ENCODE assay signal across 1 cellular context in the genomic region with DNA sequence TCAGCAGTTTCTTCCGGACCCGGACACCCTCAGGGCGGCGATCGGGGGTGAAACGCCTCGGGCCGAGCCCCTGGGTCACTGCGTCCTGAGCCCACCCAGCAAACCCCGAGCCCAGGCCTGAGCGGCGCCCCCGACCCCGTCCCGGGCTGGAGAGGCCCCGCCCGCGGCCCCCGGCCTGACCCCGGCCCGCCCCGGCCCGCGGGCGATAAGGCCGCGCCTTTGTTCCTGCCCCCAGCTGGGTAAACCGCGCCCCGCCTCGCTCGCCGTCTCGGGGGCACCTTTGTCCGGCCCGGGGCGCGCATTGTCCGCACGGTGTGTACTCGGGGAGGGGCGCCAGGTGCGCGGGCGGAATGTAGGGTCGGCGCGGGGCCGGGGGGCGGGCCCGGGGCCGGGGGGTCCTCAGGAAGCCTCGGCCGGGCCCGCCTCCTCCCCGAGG.
TF ChIP-seq lines count a peak whose summit lies in the region.

No MANE protein-coding gene starts in this region.

TF ChIP-seq in HepG2, 621 proteins besides CTCF, POLR2A, EP300 and RAD21 (continues in another document):
- peak; percentile 39; the same call in 1 of the 2 replicates for TF ChIP-seq NCOA2 (CRISPR knock-in tag; IDR thresholded peaks at IDR 0.05)
- TF ChIP-seq SP4 (CRISPR knock-in tag; IDR thresholded peaks at IDR 0.05): no peak
- no peak for TF ChIP-seq ZNF33A (CRISPR knock-in tag; IDR thresholded peaks at IDR 0.05; ENCODE audit: borderline replicate concordance)
- TF ChIP-seq RFXANK (CRISPR knock-in tag; IDR thresholded peaks at IDR 0.05): no peak
- TF ChIP-seq NFE2L1 (CRISPR knock-in tag; IDR thresholded peaks at IDR 0.05; ENCODE audit: borderline replicate concordance): no peak
- TF ChIP-seq KLF11 (CRISPR knock-in tag; IDR thresholded peaks at IDR 0.05): no peak
- TF ChIP-seq ZBTB8A (CRISPR knock-in tag; IDR thresholded peaks at IDR 0.05; ENCODE audit: borderline replicate concordance, low read depth): no peak
- TF ChIP-seq SMARCC2 (IDR thresholded peaks at IDR 0.05): no peak
- TF ChIP-seq TRIM24 (CRISPR knock-in tag; IDR thresholded peaks at IDR 0.05): no peak
- TF ChIP-seq, protein P1, sequence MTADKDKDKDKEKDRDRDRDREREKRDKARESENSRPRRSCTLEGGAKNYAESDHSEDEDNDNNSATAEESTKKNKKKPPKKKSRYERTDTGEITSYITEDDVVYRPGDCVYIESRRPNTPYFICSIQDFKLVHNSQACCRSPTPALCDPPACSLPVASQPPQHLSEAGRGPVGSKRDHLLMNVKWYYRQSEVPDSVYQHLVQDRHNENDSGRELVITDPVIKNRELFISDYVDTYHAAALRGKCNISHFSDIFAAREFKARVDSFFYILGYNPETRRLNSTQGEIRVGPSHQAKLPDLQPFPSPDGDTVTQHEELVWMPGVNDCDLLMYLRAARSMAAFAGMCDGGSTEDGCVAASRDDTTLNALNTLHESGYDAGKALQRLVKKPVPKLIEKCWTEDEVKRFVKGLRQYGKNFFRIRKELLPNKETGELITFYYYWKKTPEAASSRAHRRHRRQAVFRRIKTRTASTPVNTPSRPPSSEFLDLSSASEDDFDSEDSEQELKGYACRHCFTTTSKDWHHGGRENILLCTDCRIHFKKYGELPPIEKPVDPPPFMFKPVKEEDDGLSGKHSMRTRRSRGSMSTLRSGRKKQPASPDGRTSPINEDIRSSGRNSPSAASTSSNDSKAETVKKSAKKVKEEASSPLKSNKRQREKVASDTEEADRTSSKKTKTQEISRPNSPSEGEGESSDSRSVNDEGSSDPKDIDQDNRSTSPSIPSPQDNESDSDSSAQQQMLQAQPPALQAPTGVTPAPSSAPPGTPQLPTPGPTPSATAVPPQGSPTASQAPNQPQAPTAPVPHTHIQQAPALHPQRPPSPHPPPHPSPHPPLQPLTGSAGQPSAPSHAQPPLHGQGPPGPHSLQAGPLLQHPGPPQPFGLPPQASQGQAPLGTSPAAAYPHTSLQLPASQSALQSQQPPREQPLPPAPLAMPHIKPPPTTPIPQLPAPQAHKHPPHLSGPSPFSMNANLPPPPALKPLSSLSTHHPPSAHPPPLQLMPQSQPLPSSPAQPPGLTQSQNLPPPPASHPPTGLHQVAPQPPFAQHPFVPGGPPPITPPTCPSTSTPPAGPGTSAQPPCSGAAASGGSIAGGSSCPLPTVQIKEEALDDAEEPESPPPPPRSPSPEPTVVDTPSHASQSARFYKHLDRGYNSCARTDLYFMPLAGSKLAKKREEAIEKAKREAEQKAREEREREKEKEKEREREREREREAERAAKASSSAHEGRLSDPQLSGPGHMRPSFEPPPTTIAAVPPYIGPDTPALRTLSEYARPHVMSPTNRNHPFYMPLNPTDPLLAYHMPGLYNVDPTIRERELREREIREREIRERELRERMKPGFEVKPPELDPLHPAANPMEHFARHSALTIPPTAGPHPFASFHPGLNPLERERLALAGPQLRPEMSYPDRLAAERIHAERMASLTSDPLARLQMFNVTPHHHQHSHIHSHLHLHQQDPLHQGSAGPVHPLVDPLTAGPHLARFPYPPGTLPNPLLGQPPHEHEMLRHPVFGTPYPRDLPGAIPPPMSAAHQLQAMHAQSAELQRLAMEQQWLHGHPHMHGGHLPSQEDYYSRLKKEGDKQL (CRISPR knock-in tag; IDR thresholded peaks at IDR 0.05; ENCODE audit: low read depth): no peak
- no peak for TF ChIP-seq ZNF879 (CRISPR knock-in tag; IDR thresholded peaks at IDR 0.05)
- TF ChIP-seq, protein P2, sequence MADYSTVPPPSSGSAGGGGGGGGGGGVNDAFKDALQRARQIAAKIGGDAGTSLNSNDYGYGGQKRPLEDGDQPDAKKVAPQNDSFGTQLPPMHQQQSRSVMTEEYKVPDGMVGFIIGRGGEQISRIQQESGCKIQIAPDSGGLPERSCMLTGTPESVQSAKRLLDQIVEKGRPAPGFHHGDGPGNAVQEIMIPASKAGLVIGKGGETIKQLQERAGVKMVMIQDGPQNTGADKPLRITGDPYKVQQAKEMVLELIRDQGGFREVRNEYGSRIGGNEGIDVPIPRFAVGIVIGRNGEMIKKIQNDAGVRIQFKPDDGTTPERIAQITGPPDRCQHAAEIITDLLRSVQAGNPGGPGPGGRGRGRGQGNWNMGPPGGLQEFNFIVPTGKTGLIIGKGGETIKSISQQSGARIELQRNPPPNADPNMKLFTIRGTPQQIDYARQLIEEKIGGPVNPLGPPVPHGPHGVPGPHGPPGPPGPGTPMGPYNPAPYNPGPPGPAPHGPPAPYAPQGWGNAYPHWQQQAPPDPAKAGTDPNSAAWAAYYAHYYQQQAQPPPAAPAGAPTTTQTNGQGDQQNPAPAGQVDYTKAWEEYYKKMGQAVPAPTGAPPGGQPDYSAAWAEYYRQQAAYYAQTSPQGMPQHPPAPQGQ (CRISPR knock-in tag; IDR thresholded peaks at IDR 0.05; ENCODE audit: borderline replicate concordance): no peak
- no peak for TF ChIP-seq RORA (CRISPR knock-in tag; IDR thresholded peaks at IDR 0.05)
- TF ChIP-seq ZNF225 (CRISPR knock-in tag; IDR thresholded peaks at IDR 0.05): no peak
- TF ChIP-seq RFX5 (IDR thresholded peaks at IDR 0.05; ENCODE audit: low read depth, low read length): no peak
- TF ChIP-seq, protein P3, sequence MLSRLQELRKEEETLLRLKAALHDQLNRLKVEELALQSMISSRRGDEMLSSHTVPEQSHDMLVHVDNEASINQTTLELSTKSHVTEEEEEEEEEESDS (CRISPR knock-in tag; IDR thresholded peaks at IDR 0.05; ENCODE audit: borderline replicate concordance): no peak
- no peak for TF ChIP-seq ZNF44 (CRISPR knock-in tag; IDR thresholded peaks at IDR 0.05)
- TF ChIP-seq, protein P4, sequence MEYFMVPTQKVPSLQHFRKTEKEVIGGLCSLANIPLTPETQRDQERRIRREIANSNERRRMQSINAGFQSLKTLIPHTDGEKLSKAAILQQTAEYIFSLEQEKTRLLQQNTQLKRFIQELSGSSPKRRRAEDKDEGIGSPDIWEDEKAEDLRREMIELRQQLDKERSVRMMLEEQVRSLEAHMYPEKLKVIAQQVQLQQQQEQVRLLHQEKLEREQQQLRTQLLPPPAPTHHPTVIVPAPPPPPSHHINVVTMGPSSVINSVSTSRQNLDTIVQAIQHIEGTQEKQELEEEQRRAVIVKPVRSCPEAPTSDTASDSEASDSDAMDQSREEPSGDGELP (IDR thresholded peaks at IDR 0.05; ENCODE audit: borderline replicate concordance, low read depth): peak; percentile 58; the same call in 1 of the 2 replicates
- TF ChIP-seq ESRRA (CRISPR knock-in tag; IDR thresholded peaks at IDR 0.05; ENCODE audit: low read depth): no peak
- TF ChIP-seq SOX6 (IDR thresholded peaks at IDR 0.05): no peak
- peak; percentile 53 for TF ChIP-seq SOX6 (CRISPR knock-in tag; IDR thresholded peaks at IDR 0.05)
- no peak for TF ChIP-seq FOXA1 (IDR thresholded peaks at IDR 0.05)
- peak; percentile 63 for TF ChIP-seq FOXA1 (CRISPR knock-in tag; IDR thresholded peaks at IDR 0.05)
- 0 out of 2 replicates have a peak, but pooled peaks have one; percentile 25 for TF ChIP-seq MTA1 (CRISPR knock-in tag; IDR thresholded peaks at IDR 0.05; ENCODE audit: borderline replicate concordance)
- no peak for TF ChIP-seq ZNF567 (CRISPR knock-in tag; IDR thresholded peaks at IDR 0.05; ENCODE audit: borderline replicate concordance)
- TF ChIP-seq, protein P5, sequence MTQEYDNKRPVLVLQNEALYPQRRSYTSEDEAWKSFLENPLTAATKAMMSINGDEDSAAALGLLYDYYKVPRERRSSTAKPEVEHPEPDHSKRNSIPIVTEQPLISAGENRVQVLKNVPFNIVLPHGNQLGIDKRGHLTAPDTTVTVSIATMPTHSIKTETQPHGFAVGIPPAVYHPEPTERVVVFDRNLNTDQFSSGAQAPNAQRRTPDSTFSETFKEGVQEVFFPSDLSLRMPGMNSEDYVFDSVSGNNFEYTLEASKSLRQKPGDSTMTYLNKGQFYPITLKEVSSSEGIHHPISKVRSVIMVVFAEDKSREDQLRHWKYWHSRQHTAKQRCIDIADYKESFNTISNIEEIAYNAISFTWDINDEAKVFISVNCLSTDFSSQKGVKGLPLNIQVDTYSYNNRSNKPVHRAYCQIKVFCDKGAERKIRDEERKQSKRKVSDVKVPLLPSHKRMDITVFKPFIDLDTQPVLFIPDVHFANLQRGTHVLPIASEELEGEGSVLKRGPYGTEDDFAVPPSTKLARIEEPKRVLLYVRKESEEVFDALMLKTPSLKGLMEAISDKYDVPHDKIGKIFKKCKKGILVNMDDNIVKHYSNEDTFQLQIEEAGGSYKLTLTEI (CRISPR knock-in tag; conservative IDR thresholded peaks at IDR 0.05): no peak
- TF ChIP-seq GATAD2A (CRISPR knock-in tag; IDR thresholded peaks at IDR 0.05): no peak
- no peak for TF ChIP-seq BCL6 (CRISPR knock-in tag; IDR thresholded peaks at IDR 0.05)
- TF ChIP-seq KLF13 (CRISPR knock-in tag; IDR thresholded peaks at IDR 0.05): no peak
- no peak for TF ChIP-seq SAFB2 (CRISPR knock-in tag; IDR thresholded peaks at IDR 0.05; ENCODE audit: borderline replicate concordance, low read depth)
- TF ChIP-seq ZNF768 (CRISPR knock-in tag; IDR thresholded peaks at IDR 0.05): no peak
- no peak for TF ChIP-seq THAP11 (CRISPR knock-in tag; IDR thresholded peaks at IDR 0.05)
- no peak for TF ChIP-seq RFX3 (CRISPR knock-in tag; IDR thresholded peaks at IDR 0.05)
- peak; percentile 38; the same call in 1 of the 2 replicates for TF ChIP-seq PHF8 (CRISPR knock-in tag; IDR thresholded peaks at IDR 0.05)
- TF ChIP-seq SMC3 (IDR thresholded peaks at IDR 0.05; ENCODE audit: low read length): no peak
- TF ChIP-seq, protein P6, sequence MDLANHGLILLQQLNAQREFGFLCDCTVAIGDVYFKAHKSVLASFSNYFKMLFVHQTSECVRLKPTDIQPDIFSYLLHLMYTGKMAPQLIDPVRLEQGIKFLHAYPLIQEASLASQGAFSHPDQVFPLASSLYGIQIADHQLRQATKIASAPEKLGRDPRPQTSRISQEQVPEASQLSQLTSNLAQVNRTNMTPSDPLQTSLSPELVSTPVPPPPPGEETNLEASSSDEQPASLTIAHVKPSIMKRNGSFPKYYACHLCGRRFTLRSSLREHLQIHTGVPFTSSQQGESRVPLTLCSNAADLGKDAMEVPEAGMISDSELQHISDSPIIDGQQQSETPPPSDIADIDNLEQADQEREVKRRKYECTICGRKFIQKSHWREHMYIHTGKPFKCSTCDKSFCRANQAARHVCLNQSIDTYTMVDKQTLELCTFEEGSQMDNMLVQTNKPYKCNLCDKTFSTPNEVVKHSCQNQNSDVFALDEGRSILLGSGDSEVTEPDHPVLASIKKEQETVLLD (CRISPR knock-in tag; IDR thresholded peaks at IDR 0.05; ENCODE audit: low read depth): no peak
- TF ChIP-seq ZNF598 (CRISPR knock-in tag; IDR thresholded peaks at IDR 0.05; ENCODE audit: borderline replicate concordance): no peak
- TF ChIP-seq, protein P7, sequence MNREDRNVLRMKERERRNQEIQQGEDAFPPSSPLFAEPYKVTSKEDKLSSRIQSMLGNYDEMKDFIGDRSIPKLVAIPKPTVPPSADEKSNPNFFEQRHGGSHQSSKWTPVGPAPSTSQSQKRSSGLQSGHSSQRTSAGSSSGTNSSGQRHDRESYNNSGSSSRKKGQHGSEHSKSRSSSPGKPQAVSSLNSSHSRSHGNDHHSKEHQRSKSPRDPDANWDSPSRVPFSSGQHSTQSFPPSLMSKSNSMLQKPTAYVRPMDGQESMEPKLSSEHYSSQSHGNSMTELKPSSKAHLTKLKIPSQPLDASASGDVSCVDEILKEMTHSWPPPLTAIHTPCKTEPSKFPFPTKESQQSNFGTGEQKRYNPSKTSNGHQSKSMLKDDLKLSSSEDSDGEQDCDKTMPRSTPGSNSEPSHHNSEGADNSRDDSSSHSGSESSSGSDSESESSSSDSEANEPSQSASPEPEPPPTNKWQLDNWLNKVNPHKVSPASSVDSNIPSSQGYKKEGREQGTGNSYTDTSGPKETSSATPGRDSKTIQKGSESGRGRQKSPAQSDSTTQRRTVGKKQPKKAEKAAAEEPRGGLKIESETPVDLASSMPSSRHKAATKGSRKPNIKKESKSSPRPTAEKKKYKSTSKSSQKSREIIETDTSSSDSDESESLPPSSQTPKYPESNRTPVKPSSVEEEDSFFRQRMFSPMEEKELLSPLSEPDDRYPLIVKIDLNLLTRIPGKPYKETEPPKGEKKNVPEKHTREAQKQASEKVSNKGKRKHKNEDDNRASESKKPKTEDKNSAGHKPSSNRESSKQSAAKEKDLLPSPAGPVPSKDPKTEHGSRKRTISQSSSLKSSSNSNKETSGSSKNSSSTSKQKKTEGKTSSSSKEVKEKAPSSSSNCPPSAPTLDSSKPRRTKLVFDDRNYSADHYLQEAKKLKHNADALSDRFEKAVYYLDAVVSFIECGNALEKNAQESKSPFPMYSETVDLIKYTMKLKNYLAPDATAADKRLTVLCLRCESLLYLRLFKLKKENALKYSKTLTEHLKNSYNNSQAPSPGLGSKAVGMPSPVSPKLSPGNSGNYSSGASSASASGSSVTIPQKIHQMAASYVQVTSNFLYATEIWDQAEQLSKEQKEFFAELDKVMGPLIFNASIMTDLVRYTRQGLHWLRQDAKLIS (CRISPR knock-in tag; IDR thresholded peaks at IDR 0.05): no peak
- TF ChIP-seq NR2F2 (IDR thresholded peaks at IDR 0.05; ENCODE audit: borderline replicate concordance, low read depth): peak; percentile 50; the same call in 1 of the 2 replicates
- peak; percentile 55 for TF ChIP-seq RARA (CRISPR knock-in tag; IDR thresholded peaks at IDR 0.05)
- TF ChIP-seq HOXA9 (CRISPR knock-in tag; IDR thresholded peaks at IDR 0.05; ENCODE audit: borderline replicate concordance): no peak
- TF ChIP-seq REPIN1 (CRISPR knock-in tag; IDR thresholded peaks at IDR 0.05; ENCODE audit: borderline replicate concordance, low read depth): no peak
- no peak for TF ChIP-seq TOE1 (CRISPR knock-in tag; IDR thresholded peaks at IDR 0.05)
- peak; percentile 55 for TF ChIP-seq ZNF777 (CRISPR knock-in tag; IDR thresholded peaks at IDR 0.05)
- TF ChIP-seq ZNF652 (CRISPR knock-in tag; IDR thresholded peaks at IDR 0.05; ENCODE audit: borderline replicate concordance, low read depth): no peak
- TF ChIP-seq ZNF776 (CRISPR knock-in tag; IDR thresholded peaks at IDR 0.05): no peak
- TF ChIP-seq, protein P8, sequence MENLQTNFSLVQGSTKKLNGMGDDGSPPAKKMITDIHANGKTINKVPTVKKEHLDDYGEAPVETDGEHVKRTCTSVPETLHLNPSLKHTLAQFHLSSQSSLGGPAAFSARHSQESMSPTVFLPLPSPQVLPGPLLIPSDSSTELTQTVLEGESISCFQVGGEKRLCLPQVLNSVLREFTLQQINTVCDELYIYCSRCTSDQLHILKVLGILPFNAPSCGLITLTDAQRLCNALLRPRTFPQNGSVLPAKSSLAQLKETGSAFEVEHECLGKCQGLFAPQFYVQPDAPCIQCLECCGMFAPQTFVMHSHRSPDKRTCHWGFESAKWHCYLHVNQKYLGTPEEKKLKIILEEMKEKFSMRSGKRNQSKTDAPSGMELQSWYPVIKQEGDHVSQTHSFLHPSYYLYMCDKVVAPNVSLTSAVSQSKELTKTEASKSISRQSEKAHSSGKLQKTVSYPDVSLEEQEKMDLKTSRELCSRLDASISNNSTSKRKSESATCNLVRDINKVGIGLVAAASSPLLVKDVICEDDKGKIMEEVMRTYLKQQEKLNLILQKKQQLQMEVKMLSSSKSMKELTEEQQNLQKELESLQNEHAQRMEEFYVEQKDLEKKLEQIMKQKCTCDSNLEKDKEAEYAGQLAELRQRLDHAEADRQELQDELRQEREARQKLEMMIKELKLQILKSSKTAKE (CRISPR knock-in tag; IDR thresholded peaks at IDR 0.05; ENCODE audit: borderline replicate concordance): peak; percentile 61
